In genomic region chr4:87734084-87734483, GRCh38 we compare ENCODE assay signal across 2 cellular contexts.
TF ChIP-seq lines count a peak whose summit lies in the region.

No MANE protein-coding gene starts in this region.

TF ChIP-seq in GM23338, 12 proteins besides CTCF, POLR2A, EP300 and RAD21:
- TF ChIP-seq ZNF114 (CRISPR knock-in tag; IDR thresholded peaks at IDR 0.05) (no peak), ETS1 (IDR thresholded peaks at IDR 0.05) (no peak), ZNF462 (CRISPR knock-in tag; IDR thresholded peaks at IDR 0.05) (peak; percentile 65), REST (IDR thresholded peaks at IDR 0.05; ENCODE audit: unreplicated experiment) (no peak), EZH2phosphoT487 (IDR thresholded peaks at IDR 0.05; ENCODE audit: unreplicated experiment) (no peak), JUNB (IDR thresholded peaks at IDR 0.05; ENCODE audit: unreplicated experiment) (no peak), EZH2 (IDR thresholded peaks at IDR 0.05; ENCODE audit: low read depth, unreplicated experiment) (no peak), NANOG (IDR thresholded peaks at IDR 0.05; ENCODE audit: borderline replicate concordance) (no peak)

TF ChIP-seq in H1, 55 proteins besides CTCF, POLR2A, EP300 and RAD21:
- TF ChIP-seq HDAC2 (IDR thresholded peaks at IDR 0.05; ENCODE audit: borderline replicate concordance in 1 of 2, low read depth in 2 of 2, low read length in 2 of 2) (0 out of 4 replicates have a peak, but pooled peaks of 1 of the 2 experiments have one; percentile 18), NANOG (IDR thresholded peaks at IDR 0.05; ENCODE audit: insufficient read depth, low read depth, low read length, poor library complexity, severe bottlenecking) (no peak), TAF7 (optimal IDR thresholded peaks at IDR 0.05; ENCODE audit: borderline replicate concordance, low read depth, low read length) (no peak), HDAC6 (IDR thresholded peaks at IDR 0.05; ENCODE audit: low read depth, low read length) (no peak)
- TF ChIP-seq, protein P1, sequence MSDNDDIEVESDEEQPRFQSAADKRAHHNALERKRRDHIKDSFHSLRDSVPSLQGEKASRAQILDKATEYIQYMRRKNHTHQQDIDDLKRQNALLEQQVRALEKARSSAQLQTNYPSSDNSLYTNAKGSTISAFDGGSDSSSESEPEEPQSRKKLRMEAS (IDR thresholded peaks at IDR 0.05): peak; percentile 54; the same call in 1 of the 2 replicates
- TF ChIP-seq, protein P2, sequence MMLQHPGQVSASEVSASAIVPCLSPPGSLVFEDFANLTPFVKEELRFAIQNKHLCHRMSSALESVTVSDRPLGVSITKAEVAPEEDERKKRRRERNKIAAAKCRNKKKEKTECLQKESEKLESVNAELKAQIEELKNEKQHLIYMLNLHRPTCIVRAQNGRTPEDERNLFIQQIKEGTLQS (IDR thresholded peaks at IDR 0.05; ENCODE audit: insufficient read depth, low read depth, low read length): no peak
